In the genomic region with DNA sequence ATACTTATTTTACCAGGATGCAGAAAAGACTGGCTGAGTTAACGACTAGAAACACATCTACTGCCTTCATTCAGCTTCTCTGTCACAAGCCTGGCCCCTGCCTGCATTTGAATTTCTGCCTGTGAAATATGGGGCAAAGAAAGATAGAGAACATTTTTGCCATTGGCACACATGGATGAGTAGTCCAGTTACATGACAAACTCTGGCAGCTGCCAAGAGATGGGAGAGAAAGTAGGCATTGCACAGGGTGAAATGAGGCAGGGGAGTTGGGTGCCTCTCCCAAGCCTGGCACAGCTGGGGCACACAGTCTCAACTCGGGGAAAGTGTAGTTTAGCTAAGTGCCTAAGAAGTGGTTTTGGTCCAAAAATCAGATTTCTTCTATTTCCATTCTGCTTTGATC, we compare ENCODE assay signal across 10 cellular contexts. TPM values are rescaled to one million over a fixed set of nuclear protein-coding genes. Genes with fewer than 3 reads are reported as not detected.
DNase-seq lines count a peak whose midpoint lies in the region; ATAC-seq, FAIRE-seq and TF ChIP-seq lines count a peak whose summit lies in the region.
"Had no signal": no experiment of that assay in that cellular context is flagged by ENCODE, and none has a peak within 500 bp of the region (broad histone marks: within the 10 kb centered on the region; RNA-seq: fewer than 3 reads in every experiment).

No MANE protein-coding gene starts in this region.

- H4K20me1 ChIP-seq in PC-3 (ENCODE audit: low read length), result peaks cover 8% of the 10 kb centered on the region

- H3K4me3 ChIP-seq in A549 (peak overlapping the region; percentile 14; the same call in 2 of the 3 replicates), PC-3 (ENCODE audit: low read length) (peak overlapping the region; percentile 38; the same call in 1 of the 2 replicates), esophagus muscularis mucosa (no peak overlapping the region)

- H3K4me3 Mint-ChIP-seq in osteocyte (ENCODE audit: unreplicated experiment), result peak overlapping the region; percentile 14
- H3K4me3 Mint-ChIP-seq: naive thymus-derived CD8-positive, alpha-beta T cell had no signal

- peaks cover 40% of the 10 kb centered on the region for H3F3A ChIP-seq in PC-3 (ENCODE audit: low read length, unreplicated experiment)

- no peaks in the 10 kb centered on the region for H3K9me3 ChIP-seq in A549
- no peaks in the 10 kb centered on the region for H3K9me3 ChIP-seq in PC-3 (ENCODE audit: low read length)
- no peaks in the 10 kb centered on the region for H3K9me3 ChIP-seq in esophagus muscularis mucosa

- peak in 1 of 2 experiments; percentile 20 for DNase-seq in A549 (ENCODE audit: low read depth in 1 of 2, low spot score in 1 of 2)
- no peak for DNase-seq in PC-3
- no peak for DNase-seq in esophagus muscularis mucosa (ENCODE audit: extremely low spot score)
- DNase-seq in osteocyte (ENCODE audit: extremely low spot score, unreplicated experiment), result no peak
- no peak for DNase-seq in AG08396 (ENCODE audit: low spot score)
- DNase-seq in Kasumi-1 (lab: John Stamatoyannopoulos, UW), result no peak
- DNase-seq: naive thymus-derived CD8-positive, alpha-beta T cell; NCI-H2227 treated with DMSO at 0.1 percent for 48 hours had no signal

- H3K9me3 Mint-ChIP-seq in osteocyte (ENCODE audit: unreplicated experiment), result no peaks in the 10 kb centered on the region
- H3K9me3 Mint-ChIP-seq: naive thymus-derived CD8-positive, alpha-beta T cell had no signal

- no peaks in the 10 kb centered on the region for H3K9me2 ChIP-seq in PC-3 (replicated peaks; ENCODE audit: low read length)

- H3K27ac Mint-ChIP-seq in osteocyte (ENCODE audit: unreplicated experiment), result peak overlapping the region; percentile 99
- H3K27ac Mint-ChIP-seq: naive thymus-derived CD8-positive, alpha-beta T cell had no signal

- H3K36me3 ChIP-seq in PC-3 (ENCODE audit: low read depth, low read length) (peaks cover 68% of the 10 kb centered on the region), esophagus muscularis mucosa (peaks cover 0 to 54% (median 11%) of the 10 kb centered on the region in 4 donors)

- peak overlapping the region; percentile 80 for H3K9ac ChIP-seq in PC-3 (ENCODE audit: low read length)

- CTCF ChIA-PET in A549 (lab: Yijun Ruan, JAX) (interaction anchor here (0.7 to 11.8 kb wide), 15 partner anchors 8 to 682 kb away, joined by 3 to 174 read pairs (median 6); no protein-coding TSS in a partner anchor), PC-3 (lab: Charles Lee) (no interaction called here)

- no peak for TF ChIP-seq RAD21 in A549 (conservative IDR thresholded peaks at IDR 0.05 in 1 of 2, IDR thresholded peaks at IDR 0.05 in 1 of 2)

- POLR2A ChIA-PET in A549 (lab: Yijun Ruan, JAX) (interaction anchor here (0.7 to 5.1 kb wide), 6 partner anchors 9 to 22 kb away, joined by 3 to 152 read pairs (median 5); partner anchors contain the start of gene ANXA2), PC-3 (lab: Charles Lee; ENCODE audit: unreplicated experiment) (no interaction called here)

- H3K4me1 ChIP-seq in A549 (peaks cover 95% of the 10 kb centered on the region), PC-3 (ENCODE audit: insufficient read depth, low read length) (peaks cover 91% of the 10 kb centered on the region), esophagus muscularis mucosa (peaks cover 71 to 89% (median 79%) of the 10 kb centered on the region in 4 donors)

- peaks cover 64% of the 10 kb centered on the region for H3K36me3 Mint-ChIP-seq in osteocyte (ENCODE audit: unreplicated experiment)

- TF ChIP-seq EP300 in A549 (IDR thresholded peaks at IDR 0.05) (no peak; a peak in 1 of 5 replicates), esophagus muscularis mucosa (IDR thresholded peaks at IDR 0.05) (no peak)

- H3K4me2 ChIP-seq in A549 (peak overlapping the region; percentile 94), PC-3 (ENCODE audit: low read length) (peak overlapping the region; percentile 71)

- ATAC-seq in A549 (no peak), PC-3 (no peak), HG02970 (IDR thresholded peaks at IDR 0.05; ENCODE audit: low FRiP score, unreplicated experiment) (no peak), HG03457 (IDR thresholded peaks at IDR 0.05; ENCODE audit: unreplicated experiment) (no peak)
- ATAC-seq: naive thymus-derived CD8-positive, alpha-beta T cell had no signal

- H3K27me3 ChIP-seq in PC-3 (ENCODE audit: low read length) (no peaks in the 10 kb centered on the region), esophagus muscularis mucosa (no peaks in the 10 kb centered on the region)

- no peak for FAIRE-seq in A549 (lab: Jason Lieb, UNC)

- BruUV-seq in PC-3 (replicated peaks; lab: Mats Ljungman, UMichigan), result no TSS peak

- H3K27ac ChIP-seq in A549 (peak overlapping the region; percentile 90), PC-3 (ENCODE audit: low read length) (peak overlapping the region; percentile 98), esophagus muscularis mucosa (replicated peaks in 1 of 4) (peak overlapping the region; percentile 70 to 82 (median 80))

- no peaks in the 10 kb centered on the region for H3K27me3 Mint-ChIP-seq in osteocyte (ENCODE audit: unreplicated experiment)

- intact Hi-C loops in PC-3 (cut with micrococcal nuclease) (loop anchor here (1.0 kb wide), 3 partner anchors 20 to 71 kb away; no protein-coding TSS in a partner anchor), esophagus muscularis mucosa (cut with DNase I) (no loop called here)

- WGBS in A549 (ENCODE audit: missing lambda C conversion rate), result 28% methylated on average over 2 of the region's 2 CpGs
- WGBS in esophagus muscularis mucosa, result 76% methylated on average over 2 of the region's 2 CpGs

- peaks cover 72% of the 10 kb centered on the region for H3K79me2 ChIP-seq in PC-3 (ENCODE audit: low read length)

- TF ChIP-seq CTCF in A549 (IDR thresholded peaks at IDR 0.05), result no peak
- TF ChIP-seq CTCF in PC-3 (conservative IDR thresholded peaks at IDR 0.05; ENCODE audit: low read depth, low read length), result no peak
- no peak for TF ChIP-seq CTCF in esophagus muscularis mucosa (IDR thresholded peaks at IDR 0.05)
- no peak for TF ChIP-seq CTCF in osteocyte (IDR thresholded peaks at IDR 0.05)

- no peak overlapping the region for H2AFZ ChIP-seq in PC-3 (ENCODE audit: low read length)

- peaks cover 98% of the 10 kb centered on the region for H3K4me1 Mint-ChIP-seq in osteocyte (ENCODE audit: unreplicated experiment)
- H3K4me1 Mint-ChIP-seq: naive thymus-derived CD8-positive, alpha-beta T cell had no signal

- TF ChIP-seq POLR2A in A549 (IDR thresholded peaks at IDR 0.05; ENCODE audit: low read length) (no peak), esophagus muscularis mucosa (IDR thresholded peaks at IDR 0.05; ENCODE audit: low read depth) (no peak)

TF ChIP-seq in A549, 52 proteins besides CTCF, POLR2A, EP300 and RAD21 (continues in another document):
- TF ChIP-seq TFCP2L1 (CRISPR knock-in tag; IDR thresholded peaks at IDR 0.05) (no peak), ELK1 (IDR thresholded peaks at IDR 0.05; ENCODE audit: low read depth, low read length) (no peak), HOXA7 (CRISPR knock-in tag; IDR thresholded peaks at IDR 0.05) (peak; percentile 10; the same call in 1 of the 2 replicates), RCOR1 (IDR thresholded peaks at IDR 0.05; ENCODE audit: low read depth, low read length) (no peak), HOXB13 (CRISPR knock-in tag; IDR thresholded peaks at IDR 0.05; ENCODE audit: low read depth) (no peak), NR3C1 (IDR thresholded peaks at IDR 0.05) (no peak), ZSCAN20 (CRISPR knock-in tag; IDR thresholded peaks at IDR 0.05) (0 out of 2 replicates have a peak, but pooled peaks have one; percentile 14), RARB (CRISPR knock-in tag; IDR thresholded peaks at IDR 0.05) (no peak), EHF (CRISPR knock-in tag; IDR thresholded peaks at IDR 0.05) (no peak), POLR2AphosphoS2 (conservative IDR thresholded peaks at IDR 0.05; ENCODE audit: low read length) (peak; percentile 20; the same call in 1 of the 2 replicates), CBX2 (IDR thresholded peaks at IDR 0.05; ENCODE audit: borderline replicate concordance, low read depth) (no peak)
- TF ChIP-seq, protein P1, sequence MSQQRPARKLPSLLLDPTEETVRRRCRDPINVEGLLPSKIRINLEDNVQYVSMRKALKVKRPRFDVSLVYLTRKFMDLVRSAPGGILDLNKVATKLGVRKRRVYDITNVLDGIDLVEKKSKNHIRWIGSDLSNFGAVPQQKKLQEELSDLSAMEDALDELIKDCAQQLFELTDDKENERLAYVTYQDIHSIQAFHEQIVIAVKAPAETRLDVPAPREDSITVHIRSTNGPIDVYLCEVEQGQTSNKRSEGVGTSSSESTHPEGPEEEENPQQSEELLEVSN (IDR thresholded peaks at IDR 0.05; ENCODE audit: borderline replicate concordance, low read depth), result no peak
- TF ChIP-seq, protein P2, sequence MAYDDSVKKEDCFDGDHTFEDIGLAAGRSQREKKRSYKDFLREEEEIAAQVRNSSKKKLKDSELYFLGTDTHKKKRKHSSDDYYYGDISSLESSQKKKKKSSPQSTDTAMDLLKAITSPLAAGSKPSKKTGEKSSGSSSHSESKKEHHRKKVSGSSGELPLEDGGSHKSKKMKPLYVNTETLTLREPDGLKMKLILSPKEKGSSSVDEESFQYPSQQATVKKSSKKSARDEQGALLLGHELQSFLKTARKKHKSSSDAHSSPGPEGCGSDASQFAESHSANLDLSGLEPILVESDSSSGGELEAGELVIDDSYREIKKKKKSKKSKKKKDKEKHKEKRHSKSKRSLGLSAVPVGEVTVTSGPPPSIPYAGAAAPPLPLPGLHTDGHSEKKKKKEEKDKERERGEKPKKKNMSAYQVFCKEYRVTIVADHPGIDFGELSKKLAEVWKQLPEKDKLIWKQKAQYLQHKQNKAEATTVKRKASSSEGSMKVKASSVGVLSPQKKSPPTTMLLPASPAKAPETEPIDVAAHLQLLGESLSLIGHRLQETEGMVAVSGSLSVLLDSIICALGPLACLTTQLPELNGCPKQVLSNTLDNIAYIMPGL (CRISPR knock-in tag; IDR thresholded peaks at IDR 0.05; ENCODE audit: borderline replicate concordance), result no peak

RNA-seq across cellular contexts. Expression of gene ANXA2, which starts 24.0 kb away (rescaled TPM):
- polyA plus RNA-seq in A549 (2011; rRNA removed) (5,725 and 5,746 TPM in 2 replicates), A549 (2017; fragmentation: RNase III; extraction: RNeasy Plus Mini Kit Qiagen cat#74134 plus additional on column Dnase treatment) (4,707 to 5,021 TPM (median 4,900 TPM) in 3 replicates)
- 4,340 and 4,409 TPM in 2 replicates for polyA plus RNA-seq in A549 (2012; cell fraction: cytosol; rRNA removed)
- polyA plus RNA-seq in A549 (2012; cell fraction: nucleus; rRNA removed), result 2,599 and 4,127 TPM in 2 replicates
- 4,094 and 4,183 TPM in 2 replicates for polyA minus RNA-seq in A549 (2011; rRNA and poly(A)+ RNA removed)
- total RNA-seq in PC-3 (2014; rRNA removed) (2,114 and 2,202 TPM in 2 replicates), esophagus muscularis mucosa (100 to 1,000 TPM; 333 to 606 (median 406) TPM), osteocyte (2,961 and 3,149 TPM in 2 replicates)

Comparison
In these comparisons a context has a peak if more than half of its experiments do, and no peak if none do; other contexts are left out.
1. H3K4me3 ChIP-seq: peak in A549 (single experiment) and PC-3 (single experiment); none in esophagus muscularis mucosa (0 of 4).
2. Peak in every context shown above with its lines, with median percentiles within 50 percentile points of each other: H3K27ac ChIP-seq.